21 cellular contexts compared by ENCODE assay signal in genomic region chr9:4691794-4692193, GRCh38. TPM values are rescaled to one million over a fixed set of nuclear protein-coding genes. Genes with fewer than 3 reads are reported as not detected.
DNase-seq lines count a peak whose midpoint lies in the region; ATAC-seq, FAIRE-seq and TF ChIP-seq lines count a peak whose summit lies in the region.
"Had no signal": no experiment of that assay in that cellular context is flagged by ENCODE, and none has a peak within 500 bp of the region (broad histone marks: within the 10 kb centered on the region; RNA-seq: fewer than 3 reads in every experiment).

No MANE protein-coding gene starts in this region.

- H3K27me3 Mint-ChIP-seq in astrocyte (ENCODE audit: low read depth, unreplicated experiment): no peaks in the 10 kb centered on the region
- H3K27me3 Mint-ChIP-seq: activated B cell treated with CpG ODN at 0.5 μM for 24 hours; memory B cell; natural killer cell treated with Interleukin-12 subunit alpha and Interleukin-12 subunit beta and Interleukin-15 and Interleukin-18, amount 100 ng/mL, for 72 hours had no signal

- H3K4me1 Mint-ChIP-seq in astrocyte (ENCODE audit: low read depth, unreplicated experiment): peaks cover 5% of the 10 kb centered on the region

- H3K36me3 Mint-ChIP-seq in astrocyte (ENCODE audit: low read depth, unreplicated experiment): no peaks in the 10 kb centered on the region

- FAIRE-seq in astrocyte (lab: Jason Lieb, UNC): no peak

- H3K27ac ChIP-seq in astrocyte (ENCODE audit: low read depth, low read length): no peak overlapping the region
- H3K27ac ChIP-seq: uterus had no signal

- H3K27ac Mint-ChIP-seq in astrocyte (ENCODE audit: unreplicated experiment): no peak overlapping the region
- H3K27ac Mint-ChIP-seq: activated B cell treated with CpG ODN at 0.5 μM for 24 hours; memory B cell; natural killer cell treated with Interleukin-12 subunit alpha and Interleukin-12 subunit beta and Interleukin-15 and Interleukin-18, amount 100 ng/mL, for 72 hours had no signal

- H3K4me3 ChIP-seq in astrocyte (ENCODE audit: insufficient read depth, low read depth, low read length): no peak overlapping the region
- H3K4me3 ChIP-seq: ascending aorta, uterus had no signal

- H3K79me2 ChIP-seq in astrocyte (ENCODE audit: insufficient read depth, low read length): peaks cover 43% of the 10 kb centered on the region

- no peaks in the 10 kb centered on the region for H3K27me3 ChIP-seq in astrocyte (ENCODE audit: insufficient read depth, low read length)
- H3K27me3 ChIP-seq: ascending aorta, uterus had no signal

- in situ Hi-C loops in ACHN (cut with HindIII; ENCODE audit: low pct_ligation_motif_present, low pct_unique_long_range_greater_than_20kb, low sequenced_read_pairs): no loop called here

- H3K4me3 Mint-ChIP-seq in astrocyte (ENCODE audit: unreplicated experiment): no peak overlapping the region
- H3K4me3 Mint-ChIP-seq: activated B cell treated with CpG ODN at 0.5 μM for 24 hours; memory B cell; natural killer cell treated with Interleukin-12 subunit alpha and Interleukin-12 subunit beta and Interleukin-15 and Interleukin-18, amount 100 ng/mL, for 72 hours had no signal

- no peaks in the 10 kb centered on the region for H3K4me1 ChIP-seq in astrocyte (ENCODE audit: insufficient read depth, low read length)

- H3K9me3 ChIP-seq in astrocyte (ENCODE audit: insufficient read depth, low read depth, low read length): no peaks in the 10 kb centered on the region
- H3K9me3 ChIP-seq: ascending aorta, uterus had no signal

- H3K36me3 ChIP-seq in astrocyte (ENCODE audit: insufficient read depth, low read length): peaks cover 6% of the 10 kb centered on the region
- H3K36me3 ChIP-seq: uterus had no signal

- no peak for TF ChIP-seq CTCF in astrocyte (IDR thresholded peaks at IDR 0.05; ENCODE audit: insufficient read depth, low read depth, low read length)

- no peak overlapping the region for H3K9ac ChIP-seq in astrocyte (ENCODE audit: low read length)

- peaks cover 25% of the 10 kb centered on the region for H4K20me1 ChIP-seq in astrocyte (ENCODE audit: insufficient read depth, low read length)

- peak; percentile 64 to 72 for ATAC-seq in activated CD4-positive, CD25-positive, alpha-beta regulatory T cell treated with anti-CD3 and anti-CD28 coated beads, Interleukin-2, amount 50 U/mL, for 24 hours
- ATAC-seq: natural killer cell treated with Interleukin-12 subunit alpha and Interleukin-12 subunit beta and Interleukin-15 and Interleukin-18, amount 100 ng/mL, for 72 hours had no signal

- no peaks in the 10 kb centered on the region for H3K9me3 Mint-ChIP-seq in astrocyte (ENCODE audit: unreplicated experiment)
- H3K9me3 Mint-ChIP-seq: activated B cell treated with CpG ODN at 0.5 μM for 24 hours; memory B cell; natural killer cell treated with Interleukin-12 subunit alpha and Interleukin-12 subunit beta and Interleukin-15 and Interleukin-18, amount 100 ng/mL, for 72 hours had no signal

- H2AFZ ChIP-seq in astrocyte (ENCODE audit: low read depth, low read length): no peak overlapping the region

- DNase-seq in activated CD4-positive, CD25-positive, alpha-beta regulatory T cell (lab: John Stamatoyannopoulos, UW): no peak
- DNase-seq in GM03348 (ENCODE audit: low spot score): peak; percentile 33
- peak; percentile 38 for DNase-seq in astrocyte (ENCODE audit: low read depth)
- peak; percentile 5 for DNase-seq in myocyte (ENCODE audit: low read depth)
- no peak for DNase-seq in ACHN
- DNase-seq in NCI-H1092 treated with DMSO at 0.1 percent for 48 hours (lab: John Stamatoyannopoulos, UW): no peak
- DNase-seq in NCI-H748 (lab: John Stamatoyannopoulos, UW; ENCODE audit: unreplicated experiment): no peak
- DNase-seq: 8988T; activated B cell treated with CpG ODN at 0.5 μM for 24 hours; activated effector memory CD4-positive, alpha-beta T cell treated with Interleukin-2 at 50 U/mL for 16 hours; DMS 273 treated with DMSO at 0.1 percent for 48 hours; foreskin melanocyte; NCI-H146; NCI-H748 treated with DMSO at 0.1 percent for 48 hours; posterior cingulate gyrus; SHP77 treated with DMSO at 0.1 percent for 48 hours; uterus had no signal

- no peak overlapping the region for H3K4me2 ChIP-seq in astrocyte (ENCODE audit: low read length)

RNA-seq across cellular contexts. Expression of gene CDC37L1, which starts 12.4 kb away (rescaled TPM):
- 16.1 and 16.6 TPM in 2 replicates for total RNA-seq in astrocyte
- total RNA-seq in myocyte: 66.1 and 78.6 TPM in 2 replicates
- 20.2 TPM for polyA plus RNA-seq in myocyte (2012)

RNA-seq across cellular contexts. Expression of gene SPATA6L, which starts 25.5 kb away (rescaled TPM):
- 2.8 and 3.6 TPM in 2 replicates for total RNA-seq in astrocyte
- total RNA-seq in myocyte: 0.16 and 0.21 TPM in 2 replicates
- polyA plus RNA-seq in myocyte (2012): 0.64 TPM
- total RNA-seq: ascending aorta had no signal

RNA-seq across cellular contexts. Expression of gene PLPP6, which starts 29.7 kb away (rescaled TPM):
- total RNA-seq in astrocyte (7.3 and 7.5 TPM in 2 replicates), myocyte (3.8 and 4.3 TPM in 2 replicates)
- 2.2 TPM for polyA plus RNA-seq in myocyte (2012)

RNA-seq across cellular contexts. Expression of gene AK3, which starts 49.2 kb away (rescaled TPM):
- 41.4 and 45.1 TPM in 2 replicates for total RNA-seq in astrocyte
- total RNA-seq in myocyte: 116 and 134 TPM in 2 replicates
- 47.0 TPM for polyA plus RNA-seq in myocyte (2012)

Comparison
In these comparisons a context has a peak if more than half of its experiments do, and no peak if none do; other contexts are left out.
1. DNase-seq: peak in GM03348 (single experiment), astrocyte (single experiment) and myocyte (single experiment); none in activated CD4-positive, CD25-positive, alpha-beta regulatory T cell (0 of 4), ACHN (single experiment), NCI-H1092 treated with DMSO at 0.1 percent for 48 hours (single experiment) and NCI-H748 (single experiment).